24 cellular contexts compared by ENCODE assay signal in the genomic region with DNA sequence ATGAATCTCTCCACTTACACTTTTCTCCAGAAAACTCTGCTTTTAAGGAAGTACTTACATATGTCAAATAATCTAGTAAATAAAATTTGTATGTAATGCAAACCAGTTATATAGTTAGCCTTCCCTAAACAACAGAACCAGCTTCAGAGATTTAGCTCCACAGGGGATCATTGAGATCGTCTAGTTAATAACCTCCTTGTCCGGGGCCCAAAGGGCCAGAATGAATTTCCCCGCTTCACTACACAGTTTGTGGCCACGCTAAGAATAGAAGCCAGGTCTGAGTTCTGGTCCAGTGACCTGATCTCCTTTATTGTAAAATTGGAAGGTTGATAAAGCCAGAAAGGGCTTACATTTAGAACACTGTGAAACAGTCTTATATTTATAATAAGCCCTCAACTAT.
A peak's percentile ranks its signal among the peaks of the same experiment; 100 is the strongest.
DNase-seq lines count a peak whose midpoint lies in the region; ATAC-seq and TF ChIP-seq lines count a peak whose summit lies in the region.
"Had no signal": no experiment of that assay in that cellular context is flagged by ENCODE, and none has a peak within 500 bp of the region (broad histone marks: within the 10 kb centered on the region; RNA-seq: fewer than 3 reads in every experiment).

No MANE protein-coding gene starts in this region.

- H3K9me3 ChIP-seq in HUES48 (ENCODE audit: control insufficient read depth, insufficient read depth, low read length): no peaks in the 10 kb centered on the region
- no peaks in the 10 kb centered on the region for H3K9me3 ChIP-seq in ectodermal cell (ENCODE audit: control insufficient read depth, low read length)
- no peaks in the 10 kb centered on the region for H3K9me3 ChIP-seq in T-helper 17 cell (ENCODE audit: control insufficient read depth, low read length, poor library complexity, severe bottlenecking)
- H3K9me3 ChIP-seq: A549 had no signal

- TF ChIP-seq CTCF in nephron progenitor cell (IDR thresholded peaks at IDR 0.05): no peak

- no peak overlapping the region for H3K9ac ChIP-seq in HUES48 (ENCODE audit: low read depth, low read length)
- H3K9ac ChIP-seq: GM23248 had no signal

- no peak overlapping the region for H3K4me3 Mint-ChIP-seq in nephron progenitor cell
- no peak overlapping the region for H3K4me3 Mint-ChIP-seq in T-helper 17 cell
- H3K4me3 Mint-ChIP-seq: CD4-positive, CD25-positive, alpha-beta regulatory T cell; H9; HFFc6 had no signal

- ATAC-seq in T-helper 17 cell (no peak), GM18861 (IDR thresholded peaks at IDR 0.05; ENCODE audit: unreplicated experiment) (no peak)
- ATAC-seq: A549, GM12878 had no signal

- peak; percentile 59 for DNase-seq in NCI-H69 (lab: John Stamatoyannopoulos, UW)
- DNase-seq in nephron progenitor cell: no peak
- DNase-seq in T-helper 17 cell: no peak
- no peak for DNase-seq in ureter (ENCODE audit: low spot score)
- DNase-seq: CD4-positive, CD25-positive, alpha-beta regulatory T cell; GM23248; H9; HFFc6; KBM-7; NCI-H1092 treated with DMSO at 0.1 percent for 48 hours; NCI-H1436 treated with DMSO at 0.1 percent for 48 hours; NCI-H2029 treated with DMSO at 0.1 percent for 48 hours; NCI-H2171 treated with DMSO at 0.1 percent for 48 hours; NCI-H446; NCI-H526 treated with DMSO at 0.1 percent for 48 hours; PC-9; SHP77 treated with DMSO at 0.1 percent for 48 hours had no signal

- peaks cover 23% of the 10 kb centered on the region for H3K4me1 Mint-ChIP-seq in nephron progenitor cell
- no peaks in the 10 kb centered on the region for H3K4me1 Mint-ChIP-seq in T-helper 17 cell
- H3K4me1 Mint-ChIP-seq: CD4-positive, CD25-positive, alpha-beta regulatory T cell had no signal

- H3K27ac ChIP-seq in HUES48 (ENCODE audit: low read depth, low read length) (peak overlapping the region; percentile 52), ectodermal cell (ENCODE audit: insufficient read depth, low read depth, low read length, poor library complexity, severe bottlenecking) (peak overlapping the region; percentile 87)
- H3K27ac ChIP-seq: A549, GM23248, PC-9, RWPE1, SK-N-MC had no signal

- H3K27me3 ChIP-seq in HUES48 (ENCODE audit: control insufficient read depth, insufficient read depth, low read length): no peaks in the 10 kb centered on the region
- no peaks in the 10 kb centered on the region for H3K27me3 ChIP-seq in ectodermal cell (ENCODE audit: control insufficient read depth, insufficient read depth, low read length, poor library complexity, severe bottlenecking)

- H3K36me3 ChIP-seq in HUES48 (ENCODE audit: control insufficient read depth, insufficient read depth, low read length) (no peaks in the 10 kb centered on the region), ectodermal cell (ENCODE audit: control insufficient read depth, insufficient read depth, low read length) (no peaks in the 10 kb centered on the region)

- H3K27ac Mint-ChIP-seq in nephron progenitor cell (peak overlapping the region; percentile 12), T-helper 17 cell (no peak overlapping the region)
- H3K27ac Mint-ChIP-seq: CD4-positive, CD25-positive, alpha-beta regulatory T cell; HFFc6 had no signal

- 26 to 54% methylated on average over 4 of the region's 4 CpGs for WGBS in ectodermal cell, 2 experiments

- H3K36me3 Mint-ChIP-seq in nephron progenitor cell (ENCODE audit: low read depth) (no peaks in the 10 kb centered on the region), T-helper 17 cell (ENCODE audit: low read depth) (no peaks in the 10 kb centered on the region)
- H3K36me3 Mint-ChIP-seq: CD4-positive, CD25-positive, alpha-beta regulatory T cell had no signal

- H3K4me3 ChIP-seq in HUES48 (ENCODE audit: low read depth, low read length) (no peak overlapping the region), ectodermal cell (ENCODE audit: insufficient read depth, low read depth, low read length) (no peak overlapping the region)
- H3K4me3 ChIP-seq: A549, GM12878, GM23248, PC-9, SK-N-MC had no signal

- peaks cover 8% of the 10 kb centered on the region for H3K9me3 Mint-ChIP-seq in nephron progenitor cell
- H3K9me3 Mint-ChIP-seq: H9, HFFc6 had no signal

- H3K4me1 ChIP-seq in HUES48 (ENCODE audit: control insufficient read depth, insufficient read depth, low read length) (peaks cover 6% of the 10 kb centered on the region), ectodermal cell (ENCODE audit: control insufficient read depth, insufficient read depth, low read length) (peaks cover 34% of the 10 kb centered on the region)
- H3K4me1 ChIP-seq: A549 had no signal

- H3K27me3 Mint-ChIP-seq in nephron progenitor cell (ENCODE audit: low read depth, poor library complexity) (no peaks in the 10 kb centered on the region), T-helper 17 cell (peaks cover 31% of the 10 kb centered on the region)
- H3K27me3 Mint-ChIP-seq: CD4-positive, CD25-positive, alpha-beta regulatory T cell had no signal
